ENCODE assay signal across 20 cellular contexts in the genomic region with DNA sequence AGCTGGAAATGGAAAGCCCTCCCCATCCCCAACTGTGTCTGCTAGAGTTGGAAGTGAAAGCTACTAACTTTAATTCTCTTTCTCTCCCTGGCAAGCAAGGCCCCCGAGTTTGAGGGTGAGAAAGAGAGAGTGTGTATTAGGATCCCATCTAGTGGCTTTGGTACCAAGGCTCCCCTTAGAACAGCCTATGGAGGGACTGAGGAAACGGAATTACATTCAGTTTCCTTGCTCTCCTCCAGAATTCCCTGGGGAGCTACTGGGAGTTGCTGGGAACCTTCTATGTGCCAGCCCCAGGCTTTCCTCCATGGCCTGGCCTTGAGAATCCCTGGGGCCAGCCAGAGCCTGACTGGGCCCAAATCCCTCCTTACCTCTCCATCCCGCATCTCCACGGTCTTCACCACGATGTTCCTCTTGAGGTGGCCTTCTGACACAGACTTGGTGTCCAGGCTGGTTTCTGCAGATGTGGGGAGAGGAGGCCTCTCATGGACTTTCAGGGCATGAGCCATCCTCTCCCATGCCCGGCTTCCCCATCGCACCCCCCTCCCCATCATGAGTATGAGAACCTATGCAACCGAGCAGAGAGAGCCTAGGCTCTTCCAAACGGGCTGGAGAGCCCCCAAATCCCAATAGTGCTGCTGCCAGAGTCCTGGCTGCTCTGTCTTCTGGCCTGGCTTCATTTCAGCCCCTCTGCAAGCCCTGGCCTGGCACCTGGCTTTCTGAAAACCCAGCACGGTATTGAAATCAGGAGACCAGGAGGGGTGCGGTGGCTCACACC. TPM values are rescaled to one million over a fixed set of nuclear protein-coding genes. Genes with fewer than 3 reads are reported as not detected.
"Had no signal": no experiment of that assay in that cellular context is flagged by ENCODE, and none has a peak within 500 bp of the region (broad histone marks: within the 10 kb centered on the region; RNA-seq: fewer than 3 reads in every experiment).

No MANE protein-coding gene starts in this region.

- H3K4me2 ChIP-seq: neural progenitor cell had no signal

- H3K27ac ChIP-seq: cardiac muscle cell, esophagus muscularis mucosa, heart right ventricle, left lung, neural progenitor cell, pancreas, sigmoid colon, tibial nerve had no signal

- H3K4me3 Mint-ChIP-seq: activated naive CD8-positive, alpha-beta T cell; naive B cell; neural progenitor cell; T-helper 2 cell treated with Interferon-gamma antibody and Interleukin-4, amounts not matched to agents 5 μg/mL and 100 μg/mL, for 36 hours had no signal

- H3K9me3 ChIP-seq: esophagus muscularis mucosa, heart right ventricle, left lung, mucosa of descending colon, pancreas, sigmoid colon, tibial nerve had no signal

- ATAC-seq: heart right ventricle, left lung, mucosa of descending colon, pancreas had no signal

- H3K27me3 ChIP-seq: pancreas had no signal

- H3K4me3 ChIP-seq: cardiac muscle cell, esophagus muscularis mucosa, heart right ventricle, left lung, mucosa of descending colon, neural progenitor cell, pancreas, sigmoid colon, tibial nerve had no signal

- H3K36me3 ChIP-seq: cardiac muscle cell, esophagus muscularis mucosa, heart right ventricle, left lung, neural progenitor cell, pancreas, sigmoid colon, tibial nerve had no signal

- H2AFZ ChIP-seq: neural progenitor cell had no signal

- FAIRE-seq: endothelial cell of umbilical vein, pancreas, TTC549 had no signal

- H3K36me3 Mint-ChIP-seq: activated naive CD8-positive, alpha-beta T cell; naive B cell; neural progenitor cell had no signal

- H3K9me3 Mint-ChIP-seq: naive B cell; neural progenitor cell; T-helper 2 cell treated with Interferon-gamma antibody and Interleukin-4, amounts not matched to agents 5 μg/mL and 100 μg/mL, for 36 hours had no signal

- H3K27ac Mint-ChIP-seq: activated naive CD8-positive, alpha-beta T cell; neural progenitor cell; T-helper 2 cell treated with Interferon-gamma antibody and Interleukin-4, amounts not matched to agents 5 μg/mL and 100 μg/mL, for 36 hours had no signal

- DNase-seq: activated CD4-positive, alpha-beta T cell treated with anti-CD3 and anti-CD28 coated beads, Interleukin-2, amount 50 U/mL, for 4 hours; dermis blood vessel endothelial cell; effector memory CD4-positive, alpha-beta T cell; heart right ventricle; left lung; mammary epithelial cell; mucosa of descending colon; naive B cell; pancreas; sigmoid colon; stimulated activated naive CD4-positive, alpha-beta T cell had no signal

- H3K9ac ChIP-seq: neural progenitor cell had no signal

- H3K4me1 ChIP-seq: neural progenitor cell had no signal

RNA-seq across cellular contexts. Expression of a gene that starts 7.4 kb away (rescaled TPM):
- total RNA-seq: kidney epithelial cell, sigmoid colon had no signal
- polyA plus RNA-seq: mammary epithelial cell had no signal
